ENCODE assay signal across 10 cellular contexts in genomic region chr1:111605553-111605952, GRCh38. TPM values are rescaled to one million over a fixed set of nuclear protein-coding genes. Genes with fewer than 3 reads are reported as not detected.
A peak's percentile ranks its signal among the peaks of the same experiment; 100 is the strongest.
DNase-seq lines count a peak whose midpoint lies in the region; TF ChIP-seq lines count a peak whose summit lies in the region.
"Had no signal": no experiment of that assay in that cellular context is flagged by ENCODE, and none has a peak within 500 bp of the region (broad histone marks: within the 10 kb centered on the region; RNA-seq: fewer than 3 reads in every experiment).

No MANE protein-coding gene starts in this region.

- H3F3A ChIP-seq in SU-DHL-6 (ENCODE audit: insufficient read depth), result peaks cover 30% of the 10 kb centered on the region

- H3K9ac ChIP-seq in SU-DHL-6 (ENCODE audit: low read length), result no peak overlapping the region
- no peak overlapping the region for H3K9ac ChIP-seq in skeletal muscle satellite cell (ENCODE audit: low read depth, low read length)

- DNase-seq in glomerular visceral epithelial cell (ENCODE audit: extremely low spot score), result peak; percentile 40
- DNase-seq in DMS153 treated with DMSO at 0.1 percent for 48 hours (lab: John Stamatoyannopoulos, UW; ENCODE audit: unreplicated experiment), result no peak
- no peak for DNase-seq in GM19240 (ENCODE audit: insufficient read length, low spot score)
- DNase-seq in NCI-H774 (lab: John Stamatoyannopoulos, UW), result no peak
- DNase-seq: activated B cell treated with CpG ODN at 0.5 μM for 24 hours, islet precursor cell had no signal

- no peak overlapping the region for H3K4me3 Mint-ChIP-seq in IgD-negative memory B cell
- H3K4me3 Mint-ChIP-seq: activated B cell treated with CpG ODN at 0.5 μM for 24 hours had no signal

- no peak overlapping the region for H3K4me2 ChIP-seq in SU-DHL-6 (ENCODE audit: low read depth, low read length, poor library complexity, severe bottlenecking)
- peak overlapping the region; percentile 48 for H3K4me2 ChIP-seq in skeletal muscle satellite cell (ENCODE audit: low read length)

- H3K9me3 ChIP-seq in SU-DHL-6 (ENCODE audit: insufficient read depth, low read length), result no peaks in the 10 kb centered on the region
- no peaks in the 10 kb centered on the region for H3K9me3 ChIP-seq in skeletal muscle satellite cell (replicated peaks; ENCODE audit: low read length)

- no peaks in the 10 kb centered on the region for H3K27me3 ChIP-seq in SU-DHL-6 (ENCODE audit: low read length)
- peaks cover 12% of the 10 kb centered on the region for H3K27me3 ChIP-seq in skeletal muscle satellite cell (ENCODE audit: control insufficient read depth, insufficient read depth, low read length)

- peak overlapping the region in 2 of 3 donors; percentile 31 to 47 for H3K27ac Mint-ChIP-seq in IgD-negative memory B cell

- H3K27ac ChIP-seq in SU-DHL-6 (ENCODE audit: low read depth, low read length), result peak overlapping the region; percentile 11; the same call in 1 of the 2 replicates
- H3K27ac ChIP-seq: HL-60 had no signal

- no peaks in the 10 kb centered on the region for H3K9me3 Mint-ChIP-seq in IgD-negative memory B cell
- H3K9me3 Mint-ChIP-seq: activated B cell treated with CpG ODN at 0.5 μM for 24 hours had no signal

- TF ChIP-seq CTCF in SU-DHL-6 (IDR thresholded peaks at IDR 0.05; ENCODE audit: insufficient read depth, low read length, poor library complexity, severe bottlenecking), result no peak

- H3K4me1 ChIP-seq in skeletal muscle satellite cell (ENCODE audit: control insufficient read depth, insufficient read depth, low read length), result peaks cover 19% of the 10 kb centered on the region

- no peaks in the 10 kb centered on the region for H3K79me2 ChIP-seq in SU-DHL-6 (ENCODE audit: insufficient read depth, low read length)

- H4K20me1 ChIP-seq in SU-DHL-6 (ENCODE audit: low read depth, low read length), result no peaks in the 10 kb centered on the region

- no peaks in the 10 kb centered on the region for H3K36me3 ChIP-seq in SU-DHL-6 (ENCODE audit: low read length)
- no peaks in the 10 kb centered on the region for H3K36me3 ChIP-seq in skeletal muscle satellite cell (ENCODE audit: insufficient read depth, low read length)

- H3K27me3 Mint-ChIP-seq in IgD-negative memory B cell, result no peaks in the 10 kb centered on the region
- H3K27me3 Mint-ChIP-seq: activated B cell treated with CpG ODN at 0.5 μM for 24 hours had no signal

- peaks cover 3% of the 10 kb centered on the region for H3K36me3 Mint-ChIP-seq in IgD-negative memory B cell

- H3K9me2 ChIP-seq in SU-DHL-6 (replicated peaks; ENCODE audit: insufficient read depth, low read length), result no peaks in the 10 kb centered on the region

- peaks cover 46 to 54% (median 49%) of the 10 kb centered on the region in 3 donors for H3K4me1 Mint-ChIP-seq in IgD-negative memory B cell

- no peak overlapping the region for H3K4me3 ChIP-seq in SU-DHL-6 (ENCODE audit: insufficient read depth, low read length, poor library complexity, severe bottlenecking)
- H3K4me3 ChIP-seq in skeletal muscle satellite cell (ENCODE audit: low read length), result no peak overlapping the region

- peak overlapping the region; percentile 39 for H2AFZ ChIP-seq in SU-DHL-6 (ENCODE audit: low read depth, low read length, severe bottlenecking)

RNA-seq across cellular contexts. Expression of gene RAP1A, which starts 14.0 kb away (rescaled TPM):
- polyA plus RNA-seq in IgD-negative memory B cell, result 44.9 TPM
- 15.1 and 18.0 TPM in 2 replicates for total RNA-seq in skeletal muscle satellite cell (2012; rRNA removed)
